9 cellular contexts compared by ENCODE assay signal in the genomic region with DNA sequence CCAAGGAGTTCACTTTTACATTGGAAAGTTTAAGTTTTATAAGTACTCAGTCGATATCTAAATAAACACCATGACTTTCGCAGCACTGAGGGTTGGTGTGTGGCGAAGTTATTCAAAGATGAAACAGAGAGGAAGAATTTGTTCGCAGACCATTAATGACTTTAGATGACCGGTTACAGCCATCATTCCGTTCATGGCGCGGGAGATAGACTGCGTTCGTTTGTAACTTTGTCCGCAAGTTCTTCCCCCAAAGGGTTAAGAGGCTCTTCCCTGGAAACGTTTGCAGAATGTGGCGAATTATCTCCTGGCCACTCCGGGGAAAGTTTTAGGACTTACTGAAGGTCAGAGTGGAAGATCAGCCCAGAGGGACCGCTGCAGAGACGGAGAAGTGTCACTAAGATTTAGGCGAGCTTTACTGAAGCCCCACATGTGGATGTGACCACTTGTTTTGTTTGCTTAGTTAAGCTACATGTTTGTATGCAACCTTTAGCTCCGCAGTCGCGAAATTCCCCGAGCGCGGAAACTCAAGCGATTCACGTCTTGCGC. TPM values are rescaled to one million over a fixed set of nuclear protein-coding genes. Genes with fewer than 3 reads are reported as not detected.
A peak's percentile ranks its signal among the peaks of the same experiment; 100 is the strongest.
DNase-seq lines count a peak whose midpoint lies in the region; ATAC-seq lines count a peak whose summit lies in the region.
"Had no signal": no experiment of that assay in that cellular context is flagged by ENCODE, and none has a peak within 500 bp of the region (broad histone marks: within the 10 kb centered on the region; RNA-seq: fewer than 3 reads in every experiment).

No MANE protein-coding gene starts in this region.

- no peaks in the 10 kb centered on the region for H3K36me3 ChIP-seq in subcutaneous abdominal adipose tissue (ENCODE audit: control insufficient read depth in 5 of 5, insufficient read depth in 5 of 5, low read length in 5 of 5)

- peak overlapping the region; percentile 83 for H3K27ac Mint-ChIP-seq in activated naive CD4-positive, alpha-beta T cell treated with anti-CD3 and anti-CD28 coated beads, Interleukin-2, amount 10 ng/mL, durations not matched to agents 7 days and 5 days
- H3K27ac Mint-ChIP-seq in activated naive CD4-positive, alpha-beta T cell treated with anti-CD3 and anti-CD28 coated beads for 36 hours, result no peak overlapping the region
- peak overlapping the region; percentile 51 for H3K27ac Mint-ChIP-seq in activated CD4-positive, alpha-beta memory T cell treated with anti-CD3 and anti-CD28 coated beads for 36 hours

- H3K27me3 Mint-ChIP-seq in activated naive CD4-positive, alpha-beta T cell treated with anti-CD3 and anti-CD28 coated beads, Interleukin-2, amount 10 ng/mL, durations not matched to agents 7 days and 5 days, result peaks cover 80% of the 10 kb centered on the region
- peaks cover 65% of the 10 kb centered on the region for H3K27me3 Mint-ChIP-seq in activated naive CD4-positive, alpha-beta T cell treated with anti-CD3 and anti-CD28 coated beads for 36 hours (ENCODE audit: low read depth)
- peaks cover 62% of the 10 kb centered on the region for H3K27me3 Mint-ChIP-seq in activated CD4-positive, alpha-beta memory T cell treated with anti-CD3 and anti-CD28 coated beads for 36 hours

- H3K4me1 ChIP-seq in subcutaneous abdominal adipose tissue (ENCODE audit: control insufficient read depth in 5 of 5, insufficient read depth in 5 of 5, low read length in 5 of 5), result peaks cover 0 to 31% (median 24%) of the 10 kb centered on the region in 5 donors
- H3K4me1 ChIP-seq: parathyroid adenoma had no signal

- H3K9me3 Mint-ChIP-seq in activated naive CD4-positive, alpha-beta T cell treated with anti-CD3 and anti-CD28 coated beads, Interleukin-2, amount 10 ng/mL, durations not matched to agents 7 days and 5 days, result no peaks in the 10 kb centered on the region
- no peaks in the 10 kb centered on the region for H3K9me3 Mint-ChIP-seq in activated naive CD4-positive, alpha-beta T cell treated with anti-CD3 and anti-CD28 coated beads for 36 hours
- no peaks in the 10 kb centered on the region for H3K9me3 Mint-ChIP-seq in activated CD4-positive, alpha-beta memory T cell treated with anti-CD3 and anti-CD28 coated beads for 36 hours

- H3K27me3 ChIP-seq in subcutaneous abdominal adipose tissue (ENCODE audit: control insufficient read depth in 5 of 5, insufficient read depth in 4 of 5, low read length in 5 of 5), result peaks cover 37 to 69% (median 65%) of the 10 kb centered on the region in 5 donors

- intact Hi-C loops in activated naive CD4-positive, alpha-beta T cell treated with anti-CD3 and anti-CD28 coated beads for 36 hours (cut with micrococcal nuclease), result loop anchor here (1.0 to 5.0 kb wide), 7 partner anchors 33 to 496 kb away; no protein-coding TSS in a partner anchor
- intact Hi-C loops in activated CD4-positive, alpha-beta memory T cell treated with anti-CD3 and anti-CD28 coated beads for 36 hours (cut with micrococcal nuclease), result loop anchor here (2.0 kb wide), 4 partner anchors 14 to 368 kb away; no protein-coding TSS in a partner anchor

- ATAC-seq in HG02623 (IDR thresholded peaks at IDR 0.05; ENCODE audit: unreplicated experiment), result no peak

- DNase-seq in activated naive CD4-positive, alpha-beta T cell treated with anti-CD3 and anti-CD28 coated beads, Interleukin-2, amount 10 ng/mL, durations not matched to agents 7 days and 5 days, result no peak
- DNase-seq in activated naive CD4-positive, alpha-beta T cell treated with anti-CD3 and anti-CD28 coated beads for 36 hours, result no peak
- peak; percentile 10 for DNase-seq in activated CD4-positive, alpha-beta memory T cell treated with anti-CD3 and anti-CD28 coated beads for 36 hours
- DNase-seq in DMS79 treated with DMSO at 0.1 percent for 48 hours (lab: John Stamatoyannopoulos, UW) (no peak), NCI-H2227 treated with DMSO at 0.1 percent for 48 hours (lab: John Stamatoyannopoulos, UW) (no peak)

- CTCF ChIA-PET in activated naive CD4-positive, alpha-beta T cell treated with anti-CD3 and anti-CD28 coated beads, Interleukin-2, amount 10 ng/mL, durations not matched to agents 7 days and 5 days (lab: Charles Lee), result interaction anchor here (0.7 to 2.4 kb wide), 16 partner anchors 10 to 367 kb away, joined by 3 to 16 read pairs (median 4); no protein-coding TSS in a partner anchor
- CTCF ChIA-PET in activated naive CD4-positive, alpha-beta T cell treated with anti-CD3 and anti-CD28 coated beads for 36 hours (lab: Charles Lee), result interaction anchor here (0.8 to 1.5 kb wide), 15 partner anchors 9 to 235 kb away, joined by 3 to 7 read pairs (median 3); no protein-coding TSS in a partner anchor
- CTCF ChIA-PET in activated CD4-positive, alpha-beta memory T cell treated with anti-CD3 and anti-CD28 coated beads for 36 hours (lab: Charles Lee), result interaction anchor here (0.7 to 2.5 kb wide), 30 partner anchors 9 to 840 kb away, joined by 3 to 22 read pairs (median 4); partner anchors contain the start of gene FCHO2

- H3K36me3 Mint-ChIP-seq in activated naive CD4-positive, alpha-beta T cell treated with anti-CD3 and anti-CD28 coated beads, Interleukin-2, amount 10 ng/mL, durations not matched to agents 7 days and 5 days, result peaks cover 4% of the 10 kb centered on the region
- no peaks in the 10 kb centered on the region for H3K36me3 Mint-ChIP-seq in activated naive CD4-positive, alpha-beta T cell treated with anti-CD3 and anti-CD28 coated beads for 36 hours (ENCODE audit: low read depth)
- H3K36me3 Mint-ChIP-seq in activated CD4-positive, alpha-beta memory T cell treated with anti-CD3 and anti-CD28 coated beads for 36 hours, result peaks cover 11% of the 10 kb centered on the region

- peak overlapping the region; percentile 0 for H3K4me3 Mint-ChIP-seq in activated naive CD4-positive, alpha-beta T cell treated with anti-CD3 and anti-CD28 coated beads, Interleukin-2, amount 10 ng/mL, durations not matched to agents 7 days and 5 days
- H3K4me3 Mint-ChIP-seq in activated naive CD4-positive, alpha-beta T cell treated with anti-CD3 and anti-CD28 coated beads for 36 hours, result no peak overlapping the region
- peak overlapping the region; percentile 12 for H3K4me3 Mint-ChIP-seq in activated CD4-positive, alpha-beta memory T cell treated with anti-CD3 and anti-CD28 coated beads for 36 hours

- POLR2A ChIA-PET in activated CD4-positive, alpha-beta memory T cell treated with anti-CD3 and anti-CD28 coated beads for 36 hours (lab: Charles Lee), result interaction anchor here (0.6 kb wide), 1 partner anchor 660 kb away, joined by 3 read pairs; no protein-coding TSS in a partner anchor

- H3K4me3 ChIP-seq in iPS-18c (ENCODE audit: insufficient read depth, low read depth, low read length) (peak overlapping the region; percentile 46; the same call in 1 of the 2 replicates), subcutaneous abdominal adipose tissue (ENCODE audit: low read depth in 1 of 5, low read length in 5 of 5) (peak overlapping the region in 3 of 5 donors; percentile 6 to 37 (median 10))

- H3K27ac ChIP-seq in subcutaneous abdominal adipose tissue (ENCODE audit: low read depth, low read length), result no peak overlapping the region
- H3K27ac ChIP-seq: parathyroid adenoma had no signal

- H3K9me3 ChIP-seq in iPS-18c (ENCODE audit: control insufficient read depth, insufficient read depth, low read length) (no peaks in the 10 kb centered on the region), subcutaneous abdominal adipose tissue (ENCODE audit: control insufficient read depth in 5 of 5, low read length in 5 of 5) (peaks cover 0 to 2% (median 0%) of the 10 kb centered on the region in 5 donors)

- H3K9ac ChIP-seq in subcutaneous abdominal adipose tissue (ENCODE audit: low read length in 5 of 5), result no peak overlapping the region
- H3K9ac ChIP-seq: parathyroid adenoma had no signal

- peaks cover 22% of the 10 kb centered on the region for H3K4me1 Mint-ChIP-seq in activated naive CD4-positive, alpha-beta T cell treated with anti-CD3 and anti-CD28 coated beads, Interleukin-2, amount 10 ng/mL, durations not matched to agents 7 days and 5 days
- peaks cover 2% of the 10 kb centered on the region for H3K4me1 Mint-ChIP-seq in activated naive CD4-positive, alpha-beta T cell treated with anti-CD3 and anti-CD28 coated beads for 36 hours (ENCODE audit: low read depth)
- peaks cover 20% of the 10 kb centered on the region for H3K4me1 Mint-ChIP-seq in activated CD4-positive, alpha-beta memory T cell treated with anti-CD3 and anti-CD28 coated beads for 36 hours (ENCODE audit: low read depth)

RNA-seq across cellular contexts. Expression of gene FOXD1, which starts 2.2 kb away (rescaled TPM):
- under 1 TPM; 0.12 TPM for total RNA-seq in activated naive CD4-positive, alpha-beta T cell treated with anti-CD3 and anti-CD28 coated beads for 36 hours
- under 1 TPM; 0.38 to 0.46 TPM for total RNA-seq in activated CD4-positive, alpha-beta memory T cell treated with anti-CD3 and anti-CD28 coated beads for 36 hours

RNA-seq across cellular contexts. Expression of gene BTF3, which starts 47.5 kb away (rescaled TPM):
- 1,000 to 10,000 TPM; 1,100 to 1,123 TPM for total RNA-seq in activated naive CD4-positive, alpha-beta T cell treated with anti-CD3 and anti-CD28 coated beads for 36 hours
- 100 to 1,000 TPM; 936 to 944 TPM for total RNA-seq in activated CD4-positive, alpha-beta memory T cell treated with anti-CD3 and anti-CD28 coated beads for 36 hours
